In genomic region chr10:22646291-22646926, GRCh38 we compare ENCODE assay signal across 11 cellular contexts.
DNase-seq lines count a peak whose midpoint lies in the region; ATAC-seq and TF ChIP-seq lines count a peak whose summit lies in the region.
"Had no signal": no experiment of that assay in that cellular context is flagged by ENCODE, and none has a peak within 500 bp of the region (broad histone marks: within the 10 kb centered on the region; RNA-seq: fewer than 3 reads in every experiment).

No MANE protein-coding gene starts in this region.

- peaks cover 13 to 69% of the 10 kb centered on the region in 2 donors for H3K4me1 ChIP-seq in left lung

- H3K9me3 ChIP-seq in T-helper 17 cell (ENCODE audit: control insufficient read depth, low read length, poor library complexity, severe bottlenecking) (no peaks in the 10 kb centered on the region), left lung (no peaks in the 10 kb centered on the region), MG63 (no peaks in the 10 kb centered on the region)
- H3K9me3 ChIP-seq: ovary, SJCRH30 had no signal

- H3K27me3 ChIP-seq in left lung: no peaks in the 10 kb centered on the region
- H3K27me3 ChIP-seq in MG63: no peaks in the 10 kb centered on the region
- H3K27me3 ChIP-seq: ovary, SJCRH30 had no signal

- no peaks in the 10 kb centered on the region for H3K9me3 Mint-ChIP-seq in progenitor cell of endocrine pancreas (ENCODE audit: low read depth)
- peaks cover 0 to 2% (median 0%) of the 10 kb centered on the region in 7 donors for H3K9me3 Mint-ChIP-seq in CD14-positive monocyte

- intact Hi-C loops in left lung (cut with DNase I) (no loop called here), CD14-positive monocyte (cut with micrococcal nuclease) (no loop called here)

- H3K4me1 Mint-ChIP-seq in T-helper 17 cell: peaks cover 79% of the 10 kb centered on the region
- H3K4me1 Mint-ChIP-seq in progenitor cell of endocrine pancreas (ENCODE audit: low read depth): peaks cover 39% of the 10 kb centered on the region
- peaks cover 56% of the 10 kb centered on the region for H3K4me1 Mint-ChIP-seq in CD14-positive monocyte

- no peak overlapping the region for H3K4me3 ChIP-seq in left lung
- H3K4me3 ChIP-seq in MG63: no peak overlapping the region
- H3K4me3 ChIP-seq: ovary, SJCRH30 had no signal

- H3K4me3 Mint-ChIP-seq in T-helper 17 cell (peak overlapping the region; percentile 91), progenitor cell of endocrine pancreas (ENCODE audit: low read depth) (no peak overlapping the region), CD14-positive monocyte (no peak overlapping the region)

- no peak overlapping the region for H3K27ac ChIP-seq in left lung
- H3K27ac ChIP-seq: ovary, SJCRH30 had no signal

- H3K36me3 ChIP-seq in left lung: no peaks in the 10 kb centered on the region
- no peaks in the 10 kb centered on the region for H3K36me3 ChIP-seq in MG63
- H3K36me3 ChIP-seq: ovary, SJCRH30 had no signal

- peak overlapping the region; percentile 99 for H3K27ac Mint-ChIP-seq in T-helper 17 cell
- H3K27ac Mint-ChIP-seq in progenitor cell of endocrine pancreas: peak overlapping the region; percentile 49
- peak overlapping the region in 1 of 7 donors; percentile 82 for H3K27ac Mint-ChIP-seq in CD14-positive monocyte

- TF ChIP-seq CTCF in progenitor cell of endocrine pancreas (IDR thresholded peaks at IDR 0.05; ENCODE audit: unreplicated experiment) (no peak), GM10266 (IDR thresholded peaks at IDR 0.05; ENCODE audit: control insufficient read depth, insufficient read depth, low read depth, missing control alignments) (no peak), left lung (IDR thresholded peaks at IDR 0.05) (no peak), CD14-positive monocyte (IDR thresholded peaks at IDR 0.05) (no peak)

- H3K27me3 Mint-ChIP-seq in T-helper 17 cell (no peaks in the 10 kb centered on the region), progenitor cell of endocrine pancreas (no peaks in the 10 kb centered on the region), CD14-positive monocyte (ENCODE audit: low read depth in 3 of 3) (no peaks in the 10 kb centered on the region)

- H3K36me3 Mint-ChIP-seq in T-helper 17 cell (ENCODE audit: low read depth) (peaks cover 5% of the 10 kb centered on the region), progenitor cell of endocrine pancreas (ENCODE audit: insufficient read depth) (no peaks in the 10 kb centered on the region), CD14-positive monocyte (peaks cover 32 to 37% of the 10 kb centered on the region in 2 donors)

- DNase-seq in T-helper 17 cell (no peak), progenitor cell of endocrine pancreas (ENCODE audit: low spot score, unreplicated experiment) (no peak), GM10266 (ENCODE audit: extremely low spot score) (no peak), left lung (no peak), CD14-positive monocyte (ENCODE audit: low spot score) (no peak), MG63 (no peak)
- DNase-seq: amygdala, ovary, SJCRH30 had no signal

- ATAC-seq in GM18909 (IDR thresholded peaks at IDR 0.05; ENCODE audit: poor library complexity, unreplicated experiment) (peak; percentile 69), HG02642 (IDR thresholded peaks at IDR 0.05; ENCODE audit: poor library complexity, unreplicated experiment) (peak; percentile 43), T-helper 17 cell (peak; percentile 82), left lung (no peak)
